In the genomic region with DNA sequence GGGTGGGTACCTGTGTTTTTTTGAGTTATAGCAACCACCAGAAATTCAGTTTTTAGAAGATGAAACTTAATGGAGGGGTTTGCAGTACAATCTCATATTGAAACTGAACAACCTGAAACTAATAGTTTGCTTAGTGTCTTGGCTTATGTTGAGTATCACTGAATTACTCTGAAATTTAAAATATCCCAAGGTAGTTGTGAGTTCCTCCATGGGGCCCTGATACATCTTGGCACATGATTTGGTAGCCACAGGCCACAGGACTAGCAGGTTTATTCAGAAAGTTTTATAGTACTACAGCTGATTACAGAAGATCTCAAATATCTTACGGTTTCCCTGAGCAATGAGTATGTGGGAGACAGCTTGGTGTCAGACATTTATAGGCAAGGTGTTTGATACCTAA, we compare ENCODE assay signal across 12 cellular contexts. TPM values are rescaled to one million over a fixed set of nuclear protein-coding genes. Genes with fewer than 3 reads are reported as not detected.
DNase-seq lines count a peak whose midpoint lies in the region; ATAC-seq and TF ChIP-seq lines count a peak whose summit lies in the region.
"Had no signal": no experiment of that assay in that cellular context is flagged by ENCODE, and none has a peak within 500 bp of the region (broad histone marks: within the 10 kb centered on the region; RNA-seq: fewer than 3 reads in every experiment).

No MANE protein-coding gene starts in this region.

- H3K9me3 ChIP-seq in hepatocyte (ENCODE audit: low read depth) (no peaks in the 10 kb centered on the region), Karpas-422 (ENCODE audit: low read length) (no peaks in the 10 kb centered on the region), gastrocnemius medialis (no peaks in the 10 kb centered on the region)
- H3K9me3 ChIP-seq: SJCRH30 had no signal

- no peaks in the 10 kb centered on the region for H3K27me3 ChIP-seq in hepatocyte
- H3K27me3 ChIP-seq in Karpas-422 (ENCODE audit: low read length), result no peaks in the 10 kb centered on the region
- no peaks in the 10 kb centered on the region for H3K27me3 ChIP-seq in gastrocnemius medialis
- H3K27me3 ChIP-seq: SJCRH30 had no signal

- in situ Hi-C loops in gastrocnemius medialis (cut with MboI; ENCODE audit: low sequenced_read_pairs in 4 of 4), result no loop called here

- H3K9ac ChIP-seq in Karpas-422 (ENCODE audit: low read length), result no peak overlapping the region

- peak; percentile 39 for DNase-seq in GM10248 (ENCODE audit: extremely low spot score)
- no peak for DNase-seq in hepatocyte (ENCODE audit: low spot score)
- DNase-seq in Karpas-422, result no peak
- DNase-seq in COLO829 (ENCODE audit: low spot score), result no peak
- no peak for DNase-seq in gastrocnemius medialis
- no peak for DNase-seq in effector CD8-positive, alpha-beta T cell (lab: John Stamatoyannopoulos, UW)
- DNase-seq: hippocampal formation; NCI-H1930; SJCRH30; stimulated activated CD4-positive, alpha-beta T cell treated with anti-CD3 and anti-CD28 coated beads, Interleukin-2, amount 100 ng/mL, for 24 hours had no signal

- CTCF ChIA-PET in GM10248 (lab: Yijun Ruan, JAX), result interaction anchor here (1.0 to 2.5 kb wide), 4 partner anchors 11 to 49 kb away, joined by 3 to 7 read pairs (median 4); no protein-coding TSS in a partner anchor

- H3K9me2 ChIP-seq in hepatocyte (replicated peaks; ENCODE audit: insufficient read depth) (no peaks in the 10 kb centered on the region), Karpas-422 (replicated peaks; ENCODE audit: insufficient read depth, low read length) (no peaks in the 10 kb centered on the region)

- H4K20me1 ChIP-seq in hepatocyte (ENCODE audit: insufficient read depth, poor library complexity, severe bottlenecking), result peaks cover 78% of the 10 kb centered on the region
- peaks cover 69% of the 10 kb centered on the region for H4K20me1 ChIP-seq in Karpas-422 (ENCODE audit: insufficient read depth, low read depth, low read length)

- WGBS in hepatocyte (ENCODE audit: low lambda C conversion rate, missing lambda C conversion rate), result 100% methylated on average over 1 of the region's 1 CpG

- H2AFZ ChIP-seq in hepatocyte (no peak overlapping the region), Karpas-422 (ENCODE audit: low read length) (no peak overlapping the region)

- H3K27ac ChIP-seq in hepatocyte (peak overlapping the region; percentile 10), Karpas-422 (ENCODE audit: low read length) (no peak overlapping the region), gastrocnemius medialis (peak overlapping the region in 1 of 4 donors; percentile 4)
- H3K27ac ChIP-seq: SJCRH30 had no signal

- intact Hi-C loops in gastrocnemius medialis (cut with DNase I; ENCODE audit: low total_unique reads), result no loop called here

- POLR2A ChIA-PET in GM10248 (lab: Yijun Ruan, JAX), result interaction anchor here (0.6 to 1.2 kb wide), 4 partner anchors 11 to 72 kb away, joined by 4 to 5 read pairs (median 4); partner anchors contain the start of genes ATP5F1B and PTGES3

- H3K4me2 ChIP-seq in hepatocyte, result no peak overlapping the region
- no peak overlapping the region for H3K4me2 ChIP-seq in Karpas-422 (ENCODE audit: low read depth, low read length, poor library complexity, severe bottlenecking)

- no peak for TF ChIP-seq POLR2A in gastrocnemius medialis (IDR thresholded peaks at IDR 0.05)

- peaks cover 98% of the 10 kb centered on the region for H3K79me2 ChIP-seq in hepatocyte
- peaks cover 93% of the 10 kb centered on the region for H3K79me2 ChIP-seq in Karpas-422 (ENCODE audit: low read length)

- no peaks in the 10 kb centered on the region for H3K36me3 ChIP-seq in hepatocyte (replicated peaks; ENCODE audit: insufficient read depth, low read depth)
- H3K36me3 ChIP-seq in Karpas-422 (ENCODE audit: insufficient read depth, low read length), result peaks cover 25% of the 10 kb centered on the region; the same call in 1 of the 2 replicates
- peaks cover 0 to 1% of the 10 kb centered on the region in 2 donors for H3K36me3 ChIP-seq in gastrocnemius medialis

- H3K4me1 ChIP-seq in hepatocyte (ENCODE audit: insufficient read depth), result peaks cover 5% of the 10 kb centered on the region
- H3K4me1 ChIP-seq in Karpas-422 (ENCODE audit: low read length), result no peaks in the 10 kb centered on the region
- H3K4me1 ChIP-seq in gastrocnemius medialis, result peaks cover 53 to 63% of the 10 kb centered on the region in 2 donors
- H3K4me1 ChIP-seq: SJCRH30 had no signal

- no peak overlapping the region for H3K4me3 ChIP-seq in hepatocyte
- no peak overlapping the region for H3K4me3 ChIP-seq in Karpas-422 (ENCODE audit: low read length)
- no peak overlapping the region for H3K4me3 ChIP-seq in gastrocnemius medialis
- H3K4me3 ChIP-seq: SJCRH30 had no signal

- TF ChIP-seq CTCF in GM10248 (IDR thresholded peaks at IDR 0.05; ENCODE audit: control extremely low read depth, extremely low read depth, low read depth, missing control alignments), result no peak
- TF ChIP-seq CTCF in hepatocyte (IDR thresholded peaks at IDR 0.05; ENCODE audit: poor library complexity), result no peak
- no peak for TF ChIP-seq CTCF in gastrocnemius medialis (IDR thresholded peaks at IDR 0.05 in 4 of 5, conservative IDR thresholded peaks at IDR 0.05 in 1 of 5)

- ATAC-seq in GM21423 (IDR thresholded peaks at IDR 0.05; ENCODE audit: unreplicated experiment) (peak; percentile 64), HG03571 (IDR thresholded peaks at IDR 0.05; ENCODE audit: unreplicated experiment) (peak; percentile 52), gastrocnemius medialis (no peak)

RNA-seq across cellular contexts. Expression of gene PTGES3, which starts 10.4 kb away (rescaled TPM):
- total RNA-seq in hepatocyte (128 and 142 TPM in 2 replicates), gastrocnemius medialis (10 to 100 TPM; 57.2 to 81.4 (median 69.3) TPM)
- 154 and 156 TPM in 2 replicates for polyA plus RNA-seq in hepatocyte
- total RNA-seq in Karpas-422 (2014; rRNA removed; shearing (Covaris generic); ENCODE audit: low replicate concordance), result 49.4 and 126 TPM in 2 replicates

RNA-seq across cellular contexts. Expression of gene ATP5F1B, which starts 31.9 kb away (rescaled TPM):
- total RNA-seq in hepatocyte, result 478 and 579 TPM in 2 replicates
- polyA plus RNA-seq in hepatocyte, result 950 and 953 TPM in 2 replicates
- 520 and 674 TPM in 2 replicates for total RNA-seq in Karpas-422 (2014; rRNA removed; shearing (Covaris generic); ENCODE audit: low replicate concordance)
- 1,000 to 10,000 TPM in 2 of 4 donors, 100 to 1,000 TPM in 2; 779 to 1,310 (median 926) TPM for total RNA-seq in gastrocnemius medialis

RNA-seq across cellular contexts. Expression of gene NACA, which starts 47.4 kb away (rescaled TPM):
- total RNA-seq in hepatocyte (1,295 and 1,361 TPM in 2 replicates), gastrocnemius medialis (100 to 1,000 TPM; 225 to 438 (median 398) TPM)
- 631 and 655 TPM in 2 replicates for polyA plus RNA-seq in hepatocyte
- total RNA-seq in Karpas-422 (2014; rRNA removed; shearing (Covaris generic); ENCODE audit: low replicate concordance), result 1,908 and 2,309 TPM in 2 replicates

RNA-seq across cellular contexts. Expression of gene BAZ2A, which starts 47.6 kb away (rescaled TPM):
- total RNA-seq in hepatocyte (27.9 and 34.5 TPM in 2 replicates), gastrocnemius medialis (10 to 100 TPM; 40.5 to 65.8 (median 55.4) TPM)
- polyA plus RNA-seq in hepatocyte, result 33.1 and 42.0 TPM in 2 replicates
- total RNA-seq in Karpas-422 (2014; rRNA removed; shearing (Covaris generic); ENCODE audit: low replicate concordance), result 43.1 and 48.7 TPM in 2 replicates

Comparison
In these comparisons a context has a peak if more than half of its experiments do, and no peak if none do; other contexts are left out.
1. ATAC-seq: peak in GM21423 (single experiment) and HG03571 (single experiment); none in gastrocnemius medialis (0 of 2).